1 cellular context compared by ENCODE assay signal in genomic region chr9:81584099-81584498, GRCh38.
TF ChIP-seq lines count a peak whose summit lies in the region.

No MANE protein-coding gene starts in this region.

TF ChIP-seq in HepG2, 621 proteins besides CTCF, POLR2A, EP300 and RAD21 (continued from another document):
- TF ChIP-seq ZNF891 (CRISPR knock-in tag; IDR thresholded peaks at IDR 0.05) (no peak), NFYB (CRISPR knock-in tag; IDR thresholded peaks at IDR 0.05) (no peak), ISL2 (CRISPR knock-in tag; IDR thresholded peaks at IDR 0.05) (no peak), NR2F6 (IDR thresholded peaks at IDR 0.05) (no peak), NR2F6 (CRISPR knock-in tag; IDR thresholded peaks at IDR 0.05) (0 out of 2 replicates have a peak, but pooled peaks have one; percentile 16), ZNF121 (CRISPR knock-in tag; IDR thresholded peaks at IDR 0.05) (no peak), TBX2 (CRISPR knock-in tag; IDR thresholded peaks at IDR 0.05; ENCODE audit: borderline replicate concordance) (no peak), ZNF367 (CRISPR knock-in tag; IDR thresholded peaks at IDR 0.05; ENCODE audit: borderline replicate concordance) (no peak), ZNF12 (CRISPR knock-in tag; IDR thresholded peaks at IDR 0.05) (no peak), KDM4B (CRISPR knock-in tag; IDR thresholded peaks at IDR 0.05) (no peak), TFAP4 (IDR thresholded peaks at IDR 0.05; ENCODE audit: borderline replicate concordance, low read depth) (no peak), ZNF431 (CRISPR knock-in tag; IDR thresholded peaks at IDR 0.05; ENCODE audit: borderline replicate concordance, low read depth) (no peak), DBP (CRISPR knock-in tag; IDR thresholded peaks at IDR 0.05; ENCODE audit: not compliant biosample characterization) (no peak), ZNF331 (CRISPR knock-in tag; IDR thresholded peaks at IDR 0.05) (no peak), ZMYM4 (CRISPR knock-in tag; IDR thresholded peaks at IDR 0.05) (peak; percentile 63; the same call in 1 of the 2 replicates), ZSCAN22 (CRISPR knock-in tag; IDR thresholded peaks at IDR 0.05) (no peak), ZFP36 (IDR thresholded peaks at IDR 0.05; ENCODE audit: borderline replicate concordance, low read depth, low read length, partially characterized antibody) (no peak), ZBTB40 (IDR thresholded peaks at IDR 0.05) (no peak), ZBTB40 (CRISPR knock-in tag; IDR thresholded peaks at IDR 0.05) (no peak), SOX5 (CRISPR knock-in tag; IDR thresholded peaks at IDR 0.05; ENCODE audit: borderline replicate concordance) (peak; percentile 82; the same call in 1 of the 2 replicates), ZNF672 (CRISPR knock-in tag; IDR thresholded peaks at IDR 0.05) (no peak), PRDM15 (CRISPR knock-in tag; IDR thresholded peaks at IDR 0.05) (peak; percentile 93), TRAFD1 (CRISPR knock-in tag; IDR thresholded peaks at IDR 0.05; ENCODE audit: borderline replicate concordance) (no peak), RCOR2 (CRISPR knock-in tag; IDR thresholded peaks at IDR 0.05) (0 out of 2 replicates have a peak, but pooled peaks have one; percentile 44), ZFAT (CRISPR knock-in tag; conservative IDR thresholded peaks at IDR 0.05) (no peak)
